In genomic region chr2:21135585-21135984, GRCh38 we compare ENCODE assay signal across 31 cellular contexts.
"Had no signal": no experiment of that assay in that cellular context is flagged by ENCODE, and none has a peak within 500 bp of the region (broad histone marks: within the 10 kb centered on the region; RNA-seq: fewer than 3 reads in every experiment).

No MANE protein-coding gene starts in this region.

- H3K4me1 ChIP-seq: adrenal gland, body of pancreas, breast epithelium had no signal

- H3K27ac ChIP-seq: adrenal gland, body of pancreas, brain microvascular endothelial cell, breast epithelium, VCaP had no signal

- ATAC-seq: activated CD8-positive, alpha-beta T cell treated with anti-CD3 and anti-CD28 coated beads for 36 hours; activated naive CD4-positive, alpha-beta T cell treated with anti-CD3 and anti-CD28 coated beads, Interleukin-2, amount 50 U/mL, for 72 hours; activated T-cell treated with anti-CD3 and anti-CD28 coated beads, Interleukin-2, amount 50 U/mL, for 4 hours; activated T-cell treated with anti-CD3 and anti-CD28 coated beads, Interleukin-2, amount 50 U/mL, for 72 hours; activated T-helper 17 cell treated with anti-CD3 and anti-CD28 coated beads, Interleukin-2, amount 50 U/mL, for 72 hours; body of pancreas had no signal

- H3K27me3 ChIP-seq: adrenal gland, body of pancreas, brain microvascular endothelial cell, breast epithelium had no signal

- H3K36me3 ChIP-seq: adrenal gland, brain microvascular endothelial cell, breast epithelium had no signal

- DNase-seq: activated B cell treated with CpG ODN at 0.5 μM for 24 hours; activated CD4-positive, alpha-beta memory T cell treated with anti-CD3 and anti-CD28 coated beads for 36 hours; activated CD4-positive, alpha-beta T cell treated with anti-CD3 and anti-CD28 coated beads for 4 hours; activated CD4-positive, alpha-beta T cell treated with anti-CD3 and anti-CD28 coated beads, Interleukin-2, amount 10 ng/mL, durations not matched to agents 24 days and 14 days; activated CD4-positive, alpha-beta T cell treated with anti-CD3 and anti-CD28 coated beads, Interleukin-2, amount 50 U/mL, for 1 hour; activated CD4-positive, alpha-beta T cell treated with anti-CD3 and anti-CD28 coated beads, Interleukin-2, amount 50 U/mL, for 4 hours; activated CD4-positive, CD25-positive, alpha-beta regulatory T cell treated with anti-CD3 and anti-CD28 coated beads, Interleukin-2, amount 50 U/mL, for 72 hours; activated CD8-positive, alpha-beta memory T cell treated with anti-CD3 and anti-CD28 coated beads, Interleukin-2, amount 50 U/mL, for 4 hours; activated CD8-positive, alpha-beta T cell treated with anti-CD3 and anti-CD28 coated beads for 36 hours; activated effector memory CD4-positive, alpha-beta T cell treated with anti-CD3 and anti-CD28 coated beads, Interleukin-2, amount 50 U/mL, for 16 hours; activated gamma-delta T cell treated with Interleukin-2 at 50 U/mL for 16 hours; activated naive CD4-positive, alpha-beta T cell; activated naive CD4-positive, alpha-beta T cell treated with anti-CD3 and anti-CD28 coated beads for 36 hours; activated naive CD4-positive, alpha-beta T cell treated with anti-CD3 and anti-CD28 coated beads, Interleukin-2, amount 50 U/mL, for 16 hours; activated naive CD8-positive, alpha-beta T cell treated with anti-CD3 and anti-CD28 coated beads for 36 hours; activated T-cell treated with anti-CD3 and anti-CD28 coated beads for 4 hours; activated T-cell treated with anti-CD3 and anti-CD28 coated beads, Interleukin-2, amount 50 U/mL, for 1 hour; activated T-cell treated with anti-CD3 and anti-CD28 coated beads, Interleukin-2, amount 50 U/mL, for 4 hours; activated T-cell treated with anti-CD3 and anti-CD28 coated beads, Interleukin-2, amount 50 U/mL, for 72 hours; adrenal gland; amniotic stem cell; aorta; body of pancreas; brain microvascular endothelial cell; central memory CD4-positive, alpha-beta T cell; T-helper 2 cell; T-helper 9 cell had no signal

- H3K4me3 ChIP-seq: adrenal gland, body of pancreas, breast epithelium had no signal
